Comparison of ENCODE assay signal across 13 cellular contexts in the genomic region with DNA sequence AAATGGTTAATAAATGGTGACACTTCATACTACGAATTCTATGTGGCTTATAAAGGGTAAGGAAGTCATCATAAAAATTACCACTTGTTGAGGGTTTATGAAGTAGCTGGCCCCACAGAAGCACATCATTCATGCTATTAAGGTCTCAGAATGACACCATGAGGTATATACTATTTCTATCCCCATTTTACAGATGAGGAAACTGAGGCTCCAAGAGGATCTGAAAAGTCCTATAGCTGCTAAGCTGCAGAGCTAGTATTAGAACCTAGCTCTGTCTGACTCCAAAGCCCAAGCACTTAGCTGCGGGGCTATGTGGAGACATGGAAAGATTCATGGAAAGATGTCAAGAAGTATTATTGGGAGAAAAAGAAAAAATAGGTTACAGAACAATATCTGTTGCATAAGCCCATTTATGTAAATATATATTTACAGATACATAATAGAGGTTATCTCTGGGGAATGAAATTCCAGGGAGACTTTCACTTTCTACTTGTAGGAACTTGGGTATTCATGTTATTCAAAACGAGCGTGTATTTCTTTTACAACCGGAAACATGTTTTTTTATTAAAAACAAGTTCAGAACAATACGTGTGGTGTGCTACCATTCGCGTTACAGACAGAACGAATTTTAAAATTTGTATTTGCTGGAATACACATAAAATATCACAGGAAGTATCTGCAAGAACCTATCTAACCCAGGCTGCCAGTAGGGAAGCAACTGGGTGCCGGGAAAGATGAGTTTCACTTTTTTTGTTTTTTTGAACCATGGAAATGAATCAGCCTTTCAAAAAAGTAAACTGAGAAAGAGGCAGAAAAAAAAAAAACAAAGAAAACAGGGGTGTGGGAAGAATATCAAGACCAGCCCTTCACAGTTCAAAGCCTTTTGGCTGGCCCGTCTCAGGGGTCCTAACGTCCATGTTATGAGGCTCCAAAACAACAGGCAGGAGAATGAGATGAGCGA. TPM values are rescaled to one million over a fixed set of nuclear protein-coding genes. Genes with fewer than 3 reads are reported as not detected.
DNase-seq lines count a peak whose midpoint lies in the region; ATAC-seq, FAIRE-seq and TF ChIP-seq lines count a peak whose summit lies in the region.
"Had no signal": no experiment of that assay in that cellular context is flagged by ENCODE, and none has a peak within 500 bp of the region (broad histone marks: within the 10 kb centered on the region; RNA-seq: fewer than 3 reads in every experiment).

No MANE protein-coding gene starts in this region.

- no peak for FAIRE-seq in urothelium cell line (lab: Jason Lieb, UNC)

- H3K9me3 ChIP-seq in right atrium auricular region (no peaks in the 10 kb centered on the region), mucosa of stomach (ENCODE audit: control insufficient read depth, low read length) (no peaks in the 10 kb centered on the region)
- H3K9me3 ChIP-seq: body of pancreas had no signal

- H3K27ac ChIP-seq in right atrium auricular region (no peak overlapping the region), caudate nucleus (ENCODE audit: low read depth, low read length) (peak overlapping the region; percentile 71)
- H3K27ac ChIP-seq: body of pancreas had no signal

- peak overlapping the region; percentile 15 for H3K9ac ChIP-seq in mucosa of stomach (ENCODE audit: low read length)

- TF ChIP-seq CTCF in right atrium auricular region (IDR thresholded peaks at IDR 0.05), result no peak

- ATAC-seq in HG03457 (IDR thresholded peaks at IDR 0.05; ENCODE audit: unreplicated experiment), result no peak
- no peak for ATAC-seq in HG03571 (IDR thresholded peaks at IDR 0.05; ENCODE audit: unreplicated experiment)
- ATAC-seq: body of pancreas had no signal

- peak; percentile 32 for DNase-seq in right atrium auricular region (ENCODE audit: low spot score)
- no peak for DNase-seq in cardiac septum (ENCODE audit: low spot score)
- DNase-seq in caudate nucleus (lab: John Stamatoyannopoulos, UW), result no peak
- DNase-seq in ureter (ENCODE audit: low spot score), result peak; percentile 19
- DNase-seq in urothelium cell line (ENCODE audit: low spot score), result no peak
- DNase-seq: activated CD4-positive, alpha-beta memory T cell treated with anti-CD3 and anti-CD28 coated beads, Interleukin-2, amount 10 ng/mL, durations not matched to agents 7 days and 5 days; body of pancreas; COR-L47; NCI-H2029 treated with DMSO at 0.1 percent for 48 hours; SHP77 treated with DMSO at 0.1 percent for 48 hours had no signal

- intact Hi-C loops in cardiac septum (cut with DNase I), result no loop called here

- H3K27me3 ChIP-seq in right atrium auricular region (no peaks in the 10 kb centered on the region), mucosa of stomach (ENCODE audit: control insufficient read depth, insufficient read depth, low read length) (peaks cover 8% of the 10 kb centered on the region)
- H3K27me3 ChIP-seq: body of pancreas had no signal

- H3K36me3 ChIP-seq in right atrium auricular region, result no peaks in the 10 kb centered on the region
- no peaks in the 10 kb centered on the region for H3K36me3 ChIP-seq in mucosa of stomach (ENCODE audit: control insufficient read depth, insufficient read depth, low read length)

- H3K4me3 ChIP-seq in right atrium auricular region (peak overlapping the region in 1 of 2 donors; percentile 7), mucosa of stomach (ENCODE audit: low read length) (peak overlapping the region; percentile 14)
- H3K4me3 ChIP-seq: body of pancreas had no signal

- H3K4me1 ChIP-seq in right atrium auricular region, result no peaks in the 10 kb centered on the region
- H3K4me1 ChIP-seq in mucosa of stomach (ENCODE audit: control insufficient read depth, insufficient read depth, low read length), result peaks cover 7% of the 10 kb centered on the region
- H3K4me1 ChIP-seq: body of pancreas had no signal

RNA-seq across cellular contexts. Expression of a gene that starts 13.4 kb away (rescaled TPM):
- under 1 TPM in 1 of 2 donors, not detected in 1; 0.43 TPM for total RNA-seq in right atrium auricular region
- total RNA-seq in cardiac septum, result 0.19 TPM
- 39.8 TPM for total RNA-seq in ureter

RNA-seq across cellular contexts. Expression of a gene that starts 38.3 kb away (rescaled TPM):
- total RNA-seq in right atrium auricular region (10 to 100 TPM; 14.4 to 19.1 TPM), cardiac septum (7.7 TPM), ureter (7.5 TPM)

Comparison
In these comparisons a context has a peak if more than half of its experiments do, and no peak if none do; other contexts are left out.
1. DNase-seq: peak in right atrium auricular region (single experiment) and ureter (single experiment); none in cardiac septum (single experiment), caudate nucleus (0 of 61) and urothelium cell line (single experiment).
2. RNA of a gene that starts 13.4 kb away (total RNA-seq): 39.8 TPM in ureter (single experiment); 0.43 TPM in right atrium auricular region and 0.19 TPM in cardiac septum (single experiment); every median in the first group is over 10 times any median in the second.